2 cellular contexts compared by ENCODE assay signal in genomic region chr1:9577423-9577822, GRCh38.
A peak's percentile ranks its signal among the peaks of the same experiment; 100 is the strongest.
TF ChIP-seq lines count a peak whose summit lies in the region.

No MANE protein-coding gene starts in this region.

TF ChIP-seq in HepG2, 621 proteins besides CTCF, POLR2A, EP300 and RAD21:
- TF ChIP-seq RBM22 (optimal IDR thresholded peaks at IDR 0.05; ENCODE audit: low read length), result peak; percentile 75
- no peak for TF ChIP-seq ZNF501 (CRISPR knock-in tag; IDR thresholded peaks at IDR 0.05)
TF ChIP-seq in HepG2: peak in this region for 1.

TF ChIP-seq in K562, 482 proteins besides CTCF, POLR2A, EP300 and RAD21:
- TF ChIP-seq RCOR1 (IDR thresholded peaks at IDR 0.05; ENCODE audit: borderline replicate concordance in 1 of 2, low read depth in 2 of 2, low read length in 2 of 2), result no peak
- TF ChIP-seq NR0B1 (IDR thresholded peaks at IDR 0.05; ENCODE audit: partially characterized antibody), result no peak
- TF ChIP-seq TAF15 (IDR thresholded peaks at IDR 0.05; ENCODE audit: low read depth, low read length), result no peak
- TF ChIP-seq PURB (CRISPR knock-in tag; IDR thresholded peaks at IDR 0.05; ENCODE audit: low read depth), result no peak
- no peak for TF ChIP-seq SMC3 (conservative IDR thresholded peaks at IDR 0.05; ENCODE audit: insufficient read depth, low read depth, low read length)
- TF ChIP-seq POLR2B (IDR thresholded peaks at IDR 0.05; ENCODE audit: low read depth, partially characterized antibody), result peak; percentile 28
- no peak for TF ChIP-seq CBX8 (IDR thresholded peaks at IDR 0.05; ENCODE audit: borderline replicate concordance, extremely low read depth, low read depth, low read length, poor library complexity, severe bottlenecking)
